Comparison of ENCODE assay signal across 1 cellular context in genomic region chr1:219567341-219567947, GRCh38.
TF ChIP-seq lines count a peak whose summit lies in the region.

No MANE protein-coding gene starts in this region.

TF ChIP-seq in H1, 55 proteins besides CTCF, POLR2A, EP300 and RAD21 (continued from another document):
- no peak for TF ChIP-seq FOSL1 (IDR thresholded peaks at IDR 0.05; ENCODE audit: insufficient read depth, low read depth, low read length)
